14 cellular contexts compared by ENCODE assay signal in the genomic region with DNA sequence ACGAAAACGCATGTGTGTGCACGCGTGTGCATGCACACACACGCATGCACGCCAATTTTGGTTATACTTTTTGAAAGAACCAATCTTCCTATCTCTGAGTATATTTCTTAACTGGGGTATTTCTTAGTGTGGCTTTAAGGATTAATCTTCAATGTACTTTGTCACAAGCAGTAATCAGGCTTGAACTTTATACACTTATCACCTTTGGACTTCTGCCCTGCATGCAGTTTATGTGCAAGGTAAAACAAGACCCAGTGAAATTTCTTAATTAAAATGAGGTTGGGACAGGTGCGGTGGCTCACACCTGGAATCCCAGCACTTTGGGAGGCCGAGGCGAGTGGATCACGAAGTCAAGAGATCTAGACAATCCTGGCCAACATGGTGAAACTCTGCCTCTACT.
DNase-seq lines count a peak whose midpoint lies in the region; ATAC-seq and TF ChIP-seq lines count a peak whose summit lies in the region.
"Had no signal": no experiment of that assay in that cellular context is flagged by ENCODE, and none has a peak within 500 bp of the region (broad histone marks: within the 10 kb centered on the region; RNA-seq: fewer than 3 reads in every experiment).

No MANE protein-coding gene starts in this region.

- no peak overlapping the region for H3K9ac ChIP-seq in SK-N-MC (ENCODE audit: insufficient read length)
- H3K9ac ChIP-seq in trophoblast cell (ENCODE audit: low read length), result no peak overlapping the region

- H3K9me3 ChIP-seq in SK-N-MC (ENCODE audit: low read depth, low read length), result no peaks in the 10 kb centered on the region
- H3K9me3 ChIP-seq in hepatocyte (ENCODE audit: low read depth), result no peaks in the 10 kb centered on the region
- no peaks in the 10 kb centered on the region for H3K9me3 ChIP-seq in trophoblast cell (ENCODE audit: insufficient read depth, low read depth, low read length)

- no peak overlapping the region for H2BK12ac ChIP-seq in trophoblast cell (ENCODE audit: low read length)

- H3K79me2 ChIP-seq in hepatocyte, result no peaks in the 10 kb centered on the region
- no peaks in the 10 kb centered on the region for H3K79me2 ChIP-seq in trophoblast cell (ENCODE audit: control insufficient read depth, insufficient read depth, low read length, poor library complexity)

- H3K4me3 ChIP-seq in SK-N-MC (no peak overlapping the region), hepatocyte (no peak overlapping the region), trophoblast cell (ENCODE audit: low read depth, low read length) (no peak overlapping the region)

- no peaks in the 10 kb centered on the region for H3K9me3 Mint-ChIP-seq in HFFc6
- H3K9me3 Mint-ChIP-seq: CD4-positive, alpha-beta T cell had no signal

- H3K36me3 ChIP-seq in SK-N-MC (ENCODE audit: insufficient read depth, low read length) (no peaks in the 10 kb centered on the region), hepatocyte (replicated peaks; ENCODE audit: insufficient read depth, low read depth) (no peaks in the 10 kb centered on the region), trophoblast cell (ENCODE audit: control insufficient read depth in 1 of 2, insufficient read depth in 2 of 2, low read length in 2 of 2) (no peaks in the 10 kb centered on the region)

- H3K4me2 ChIP-seq in hepatocyte (peak overlapping the region; percentile 63), trophoblast cell (ENCODE audit: low read length) (peak overlapping the region; percentile 41)

- H3K27me3 ChIP-seq in hepatocyte, result no peaks in the 10 kb centered on the region
- no peaks in the 10 kb centered on the region for H3K27me3 ChIP-seq in trophoblast cell (ENCODE audit: insufficient read depth, low read length)

- H4K91ac ChIP-seq in trophoblast cell (ENCODE audit: low read depth, low read length), result no peak overlapping the region

- H3K79me1 ChIP-seq in trophoblast cell (ENCODE audit: low read length), result peaks cover 5% of the 10 kb centered on the region

- H3K4me3 Mint-ChIP-seq in HFFc6, result no peak overlapping the region
- H3K4me3 Mint-ChIP-seq: B cell; CD4-positive, alpha-beta T cell had no signal

- no peak for ATAC-seq in GM21390 (IDR thresholded peaks at IDR 0.05; ENCODE audit: unreplicated experiment)

- no peaks in the 10 kb centered on the region for H4K20me1 ChIP-seq in hepatocyte (ENCODE audit: insufficient read depth, poor library complexity, severe bottlenecking)

- no peak for DNase-seq in HFFc6
- DNase-seq in SK-N-MC (ENCODE audit: low read depth, low spot score), result no peak
- DNase-seq in hepatocyte (ENCODE audit: low spot score), result no peak
- no peak for DNase-seq in trophoblast cell
- no peak for DNase-seq in GM13976 (ENCODE audit: low spot score)
- no peak for DNase-seq in COLO668 (lab: John Stamatoyannopoulos, UW; ENCODE audit: unreplicated experiment)
- DNase-seq: DMS79 treated with DMSO at 0.1 percent for 48 hours, GF-D8, GOT3, NCI-H1930, SIG-M5 had no signal

- no peak overlapping the region for H4K8ac ChIP-seq in trophoblast cell (ENCODE audit: low read depth, low read length)

- WGBS in hepatocyte (ENCODE audit: low lambda C conversion rate, missing lambda C conversion rate), result 93% methylated on average over 10 of the region's 10 CpGs
- no CpG with 5 or more reads among the region's 10 CpGs for WGBS in trophoblast cell (ENCODE audit: extremely low coverage, insufficient coverage, insufficient read length)

- H3K4me1 Mint-ChIP-seq in HFFc6 (ENCODE audit: low read depth), result peaks cover 40% of the 10 kb centered on the region
- H3K4me1 Mint-ChIP-seq: B cell had no signal

- TF ChIP-seq CTCF in HFFc6 (IDR thresholded peaks at IDR 0.05), result no peak
- no peak for TF ChIP-seq CTCF in hepatocyte (IDR thresholded peaks at IDR 0.05; ENCODE audit: poor library complexity)
- no peak for TF ChIP-seq CTCF in GM13976 (IDR thresholded peaks at IDR 0.05; ENCODE audit: borderline replicate concordance, control extremely low read depth, extremely low read depth, insufficient read depth, missing control alignments)

- no peak overlapping the region for H2BK5ac ChIP-seq in trophoblast cell (ENCODE audit: low read depth, low read length, poor library complexity)

- H2AFZ ChIP-seq in hepatocyte (no peak overlapping the region), trophoblast cell (ENCODE audit: insufficient read depth, low read length, poor library complexity) (no peak overlapping the region)

- peak overlapping the region; percentile 55; the same call in 1 of the 2 replicates for H3K27ac ChIP-seq in SK-N-MC
- H3K27ac ChIP-seq in hepatocyte, result peak overlapping the region; percentile 71
- H3K27ac ChIP-seq in trophoblast cell (ENCODE audit: low read depth, low read length), result peak overlapping the region; percentile 79

- no peaks in the 10 kb centered on the region for H3K9me2 ChIP-seq in hepatocyte (replicated peaks; ENCODE audit: insufficient read depth)

- H3K4me1 ChIP-seq in hepatocyte (ENCODE audit: insufficient read depth), result peaks cover 31% of the 10 kb centered on the region
- peaks cover 2 to 6% of the 10 kb centered on the region in 2 experiments for H3K4me1 ChIP-seq in trophoblast cell (ENCODE audit: control insufficient read depth in 1 of 2, insufficient read depth in 2 of 2, low read length in 2 of 2)

- no peak overlapping the region for H3K23ac ChIP-seq in trophoblast cell (ENCODE audit: low read length)

- H4K12ac ChIP-seq in trophoblast cell (ENCODE audit: low read depth, low read length), result no peak overlapping the region

- no peak overlapping the region for H2AK5ac ChIP-seq in trophoblast cell (ENCODE audit: low read length)

- H3K27me3 Mint-ChIP-seq in HFFc6 (ENCODE audit: insufficient read depth), result peaks cover 3% of the 10 kb centered on the region; the same call in 1 of the 2 replicates

- H3K4ac ChIP-seq in trophoblast cell (ENCODE audit: low read depth, low read length), result no peak overlapping the region

- H3K18ac ChIP-seq in trophoblast cell (ENCODE audit: low read length), result no peak overlapping the region

- no peak overlapping the region for H3K14ac ChIP-seq in trophoblast cell (ENCODE audit: low read length)

- peak overlapping the region; percentile 66 for H2BK120ac ChIP-seq in trophoblast cell (ENCODE audit: insufficient read depth, low read length, poor library complexity)

- H3K36me3 Mint-ChIP-seq in HFFc6 (ENCODE audit: low read depth), result no peaks in the 10 kb centered on the region; the same call in 1 of the 2 replicates

- H3K27ac Mint-ChIP-seq in HFFc6, result peak overlapping the region; percentile 88; the same call in 1 of the 2 replicates
- H3K27ac Mint-ChIP-seq: B cell; CD4-positive, alpha-beta T cell had no signal

- in situ Hi-C loops in GM13976 (cut with MboI; ENCODE audit: low sequenced_read_pairs, unreplicated experiment), result loop anchor here (10.0 kb wide), 1 partner anchor 165 kb away; a partner anchor contains a TSS
